ENCODE assay signal across 8 cellular contexts in the genomic region with DNA sequence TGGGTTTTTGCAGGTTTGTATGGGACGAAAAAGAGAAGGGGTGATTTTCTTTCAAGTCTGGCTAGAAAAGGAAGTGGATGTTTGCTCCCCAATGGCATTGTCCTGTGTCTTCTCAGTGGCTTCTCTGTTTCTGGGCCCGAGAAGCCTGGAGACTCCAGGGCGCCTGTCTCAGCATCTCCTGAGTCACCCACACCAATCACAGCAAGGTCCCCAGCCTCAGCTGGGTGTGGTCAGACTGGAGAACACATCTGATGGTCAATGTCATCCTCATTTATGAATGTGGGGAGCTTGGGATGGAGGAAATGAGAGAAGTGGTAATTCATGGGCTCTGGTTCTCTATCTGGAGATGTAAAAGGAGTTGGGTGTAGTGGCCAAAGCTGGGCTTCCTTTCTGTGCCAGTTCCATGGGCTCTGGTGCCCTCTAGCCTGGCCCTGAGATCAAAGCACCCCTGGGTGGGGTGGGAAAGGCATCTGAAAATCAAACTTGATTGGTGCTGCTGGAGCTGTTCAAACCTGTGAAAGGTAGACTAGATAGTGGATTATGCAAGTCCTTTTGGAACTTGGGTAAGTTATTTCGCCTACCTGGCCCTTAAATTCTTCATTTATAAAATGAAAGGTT. TPM values are rescaled to one million over a fixed set of nuclear protein-coding genes. Genes with fewer than 3 reads are reported as not detected.
DNase-seq lines count a peak whose midpoint lies in the region; ATAC-seq and TF ChIP-seq lines count a peak whose summit lies in the region.

No MANE protein-coding gene starts in this region.

- H3K9me3 ChIP-seq in Panc1 (ENCODE audit: control insufficient read depth, insufficient read depth, low read depth, low read length) (no peaks in the 10 kb centered on the region), tibial artery (no peaks in the 10 kb centered on the region)

- no peak overlapping the region for H3K4me3 Mint-ChIP-seq in activated naive CD4-positive, alpha-beta T cell treated with anti-CD3 and anti-CD28 coated beads for 36 hours

- H3K27me3 Mint-ChIP-seq in activated naive CD4-positive, alpha-beta T cell treated with anti-CD3 and anti-CD28 coated beads for 36 hours (ENCODE audit: low read depth): no peaks in the 10 kb centered on the region

- no peak overlapping the region for H3K4me3 ChIP-seq in Panc1 (ENCODE audit: low read depth in 2 of 2, low read length in 2 of 2)
- H3K4me3 ChIP-seq in foreskin fibroblast (ENCODE audit: low read depth in 1 of 2, low read length in 2 of 2): no peak overlapping the region
- H3K4me3 ChIP-seq in tibial artery: no peak overlapping the region

- peak; percentile 43 for DNase-seq in activated naive CD4-positive, alpha-beta T cell treated with anti-CD3 and anti-CD28 coated beads for 36 hours
- no peak for DNase-seq in activated naive CD4-positive, alpha-beta T cell treated with anti-CD3 and anti-CD28 coated beads, Interleukin-2, amount 50 U/mL, for 16 hours
- DNase-seq in Panc1 (ENCODE audit: low read depth, low spot score): no peak
- DNase-seq in foreskin fibroblast: peak; percentile 50 to 79
- DNase-seq in tibial artery: peak in 1 of 2 donors; percentile 37
- no peak for DNase-seq in GM19240 (ENCODE audit: insufficient read length, low spot score)
- no peak for DNase-seq in NCI-H187 treated with DMSO at 0.1 percent for 48 hours (lab: John Stamatoyannopoulos, UW)

- H3K27me3 ChIP-seq in Panc1 (ENCODE audit: control insufficient read depth, insufficient read depth, low read length) (no peaks in the 10 kb centered on the region), tibial artery (no peaks in the 10 kb centered on the region)

- CTCF ChIA-PET in activated naive CD4-positive, alpha-beta T cell treated with anti-CD3 and anti-CD28 coated beads for 36 hours (lab: Charles Lee): interaction anchor here (0.8 to 2.3 kb wide), 5 partner anchors 20 to 312 kb away, joined by 3 to 7 read pairs (median 6); no protein-coding TSS in a partner anchor
- CTCF ChIA-PET in Panc1 (lab: Charles Lee): interaction anchor here (0.6 to 0.7 kb wide), 3 partner anchors 9 to 97 kb away, joined by 3 to 11 read pairs (median 4); no protein-coding TSS in a partner anchor

- intact Hi-C loops in activated naive CD4-positive, alpha-beta T cell treated with anti-CD3 and anti-CD28 coated beads for 36 hours (cut with micrococcal nuclease): loop anchor here (1.0 kb wide), 1 partner anchor 299 kb away; no protein-coding TSS in a partner anchor
- intact Hi-C loops in Panc1 (cut with micrococcal nuclease; ENCODE audit: unreplicated experiment) (no loop called here), tibial artery (cut with DNase I; ENCODE audit: low total_unique reads) (loop anchor here (2.0 kb wide), 1 partner anchor 299 kb away; no protein-coding TSS in a partner anchor)

- in situ Hi-C loops in Panc1 (cut with HindIII; ENCODE audit: low pct_unique_long_range_greater_than_20kb, low sequenced_read_pairs): no loop called here

- BruUV-seq in Panc1 (replicated peaks; lab: Mats Ljungman, UMichigan): no TSS peak

- no peaks in the 10 kb centered on the region for H3K4me1 Mint-ChIP-seq in activated naive CD4-positive, alpha-beta T cell treated with anti-CD3 and anti-CD28 coated beads for 36 hours (ENCODE audit: low read depth)

- H3K4me1 ChIP-seq in Panc1 (ENCODE audit: control insufficient read depth, insufficient read depth, low read length) (peaks cover 12% of the 10 kb centered on the region), tibial artery (peaks cover 0 to 13% (median under 1%) of the 10 kb centered on the region in 4 donors)

- H3K9me3 Mint-ChIP-seq in activated naive CD4-positive, alpha-beta T cell treated with anti-CD3 and anti-CD28 coated beads for 36 hours: no peaks in the 10 kb centered on the region

- H3K36me3 Mint-ChIP-seq in activated naive CD4-positive, alpha-beta T cell treated with anti-CD3 and anti-CD28 coated beads for 36 hours (ENCODE audit: low read depth): no peaks in the 10 kb centered on the region

- H3K27ac Mint-ChIP-seq in activated naive CD4-positive, alpha-beta T cell treated with anti-CD3 and anti-CD28 coated beads for 36 hours: no peak overlapping the region

- peak overlapping the region; percentile 40; the same call in 1 of the 2 replicates for H3K27ac ChIP-seq in Panc1 (ENCODE audit: low read length)
- H3K27ac ChIP-seq in tibial artery: no peak overlapping the region

- TF ChIP-seq CTCF in Panc1 (IDR thresholded peaks at IDR 0.05): peak; percentile 74
- peak; percentile 40 for TF ChIP-seq CTCF in foreskin fibroblast (IDR thresholded peaks at IDR 0.05; ENCODE audit: low read depth, low read length)
- TF ChIP-seq CTCF in tibial artery (IDR thresholded peaks at IDR 0.05): peak; percentile 41 to 55

- ATAC-seq in Panc1 (peak; percentile 87), GM21381 (IDR thresholded peaks at IDR 0.05; ENCODE audit: unreplicated experiment) (no peak)

- H3K36me3 ChIP-seq in Panc1 (ENCODE audit: control insufficient read depth, insufficient read depth, low read length) (no peaks in the 10 kb centered on the region), tibial artery (no peaks in the 10 kb centered on the region)

- POLR2A ChIA-PET in Panc1 (lab: Charles Lee): no interaction called here

RNA-seq across cellular contexts. Expression of a gene that starts 13.4 kb away (rescaled TPM):
- total RNA-seq in activated naive CD4-positive, alpha-beta T cell treated with anti-CD3 and anti-CD28 coated beads for 36 hours: 1 to 10 TPM; 1.5 to 1.6 TPM
- total RNA-seq in Panc1 (2021; ENCODE audit: unreplicated experiment): 136 TPM
- polyA plus RNA-seq in Panc1 (2012; ENCODE audit: insufficient read length): 157 TPM

RNA-seq across cellular contexts. Expression of a gene that starts 32.7 kb away (rescaled TPM):
- 1,000 to 10,000 TPM; 1,766 to 1,839 TPM for total RNA-seq in activated naive CD4-positive, alpha-beta T cell treated with anti-CD3 and anti-CD28 coated beads for 36 hours
- total RNA-seq in Panc1 (2021; ENCODE audit: unreplicated experiment): 702 TPM
- 355 TPM for polyA plus RNA-seq in Panc1 (2012; ENCODE audit: insufficient read length)

Comparison
In these comparisons a context has a peak if more than half of its experiments do, and no peak if none do; other contexts are left out.
1. DNase-seq: peak in activated naive CD4-positive, alpha-beta T cell treated with anti-CD3 and anti-CD28 coated beads for 36 hours (single experiment) and foreskin fibroblast (2 of 2); none in activated naive CD4-positive, alpha-beta T cell treated with anti-CD3 and anti-CD28 coated beads, Interleukin-2, amount 50 U/mL, for 16 hours (single experiment), Panc1 (single experiment), GM19240 (single experiment) and NCI-H187 treated with DMSO at 0.1 percent for 48 hours (single experiment).
2. RNA of a gene that starts 13.4 kb away (total RNA-seq): 136 TPM in Panc1 (single experiment); 1.5 to 1.6 TPM in activated naive CD4-positive, alpha-beta T cell treated with anti-CD3 and anti-CD28 coated beads for 36 hours; every median in the first group is over 10 times any median in the second.
3. Peak in every context shown above with its lines, with median percentiles within 50 percentile points of each other: CTCF ChIP-seq.